ENCODE assay signal across 22 cellular contexts in the genomic region with DNA sequence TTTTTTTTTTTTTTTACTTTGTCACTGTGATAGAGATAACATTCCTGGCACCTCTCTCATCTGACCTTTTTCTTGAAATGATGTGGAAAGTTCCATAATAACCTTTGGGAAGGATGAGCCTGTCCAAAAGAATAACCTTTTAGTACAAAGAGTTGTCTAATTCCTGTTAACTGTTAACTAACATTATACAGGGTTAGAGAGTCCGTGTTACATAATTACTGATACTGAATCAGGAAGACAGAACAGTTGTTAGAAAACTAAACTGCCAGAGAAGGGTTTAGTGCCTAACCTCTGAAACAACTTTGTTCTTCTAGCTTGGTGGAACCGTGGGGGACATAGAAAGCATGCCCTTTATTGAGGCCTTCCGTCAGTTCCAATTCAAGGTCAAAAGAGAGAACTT. TPM values are rescaled to one million over a fixed set of nuclear protein-coding genes. Genes with fewer than 3 reads are reported as not detected.
DNase-seq lines count a peak whose midpoint lies in the region; TF ChIP-seq lines count a peak whose summit lies in the region.
"Had no signal": no experiment of that assay in that cellular context is flagged by ENCODE, and none has a peak within 500 bp of the region (broad histone marks: within the 10 kb centered on the region; RNA-seq: fewer than 3 reads in every experiment).

No MANE protein-coding gene starts in this region.

- H3K4me1 ChIP-seq in Caco-2 (peaks cover 33% of the 10 kb centered on the region), adrenal gland (replicated peaks in 1 of 2) (peaks cover 36 to 64% of the 10 kb centered on the region in 2 donors), liver (ENCODE audit: control insufficient read depth in 4 of 4, insufficient read depth in 4 of 4, low read length in 3 of 4) (peaks cover 15 to 63% (median 37%) of the 10 kb centered on the region in 4 donors), testis (peaks cover 42% of the 10 kb centered on the region)
- H3K4me1 ChIP-seq: BE2C had no signal

- H3K4me3 ChIP-seq in Caco-2 (ENCODE audit: low read depth, low read length), result no peak overlapping the region
- no peak overlapping the region for H3K4me3 ChIP-seq in adrenal gland
- peak overlapping the region; percentile 42 to 87 (median 61) for H3K4me3 ChIP-seq in liver (ENCODE audit: low read depth in 1 of 3, low read length in 3 of 3)
- no peak overlapping the region for H3K4me3 ChIP-seq in testis
- H3K4me3 ChIP-seq: A549, GM12878, SJSA1 had no signal

- CTCF ChIA-PET in Caco-2 (lab: Charles Lee), result no interaction called here
- CTCF ChIA-PET in activated CD4-positive, alpha-beta T cell treated with anti-CD3 and anti-CD28 coated beads, Interleukin-2, amount 10 ng/mL, durations not matched to agents 7 days and 5 days (lab: Charles Lee), result interaction anchor here (1.2 kb wide), 1 partner anchor 39 kb away, joined by 3 read pairs; no protein-coding TSS in a partner anchor

- BruUV-seq in Caco-2 (replicated peaks; lab: Mats Ljungman, UMichigan), result no TSS peak

- intact Hi-C loops in Caco-2 (cut with micrococcal nuclease; ENCODE audit: unreplicated experiment) (no loop called here), adrenal gland (cut with DNase I) (no loop called here), testis (cut with DNase I; ENCODE audit: low total_unique reads) (no loop called here)

- no peak for TF ChIP-seq RAD21 in liver (IDR thresholded peaks at IDR 0.05)

- H3K27me3 ChIP-seq in Caco-2 (replicated peaks; ENCODE audit: control insufficient read depth, insufficient read depth, low read length) (no peaks in the 10 kb centered on the region), adrenal gland (no peaks in the 10 kb centered on the region), liver (ENCODE audit: control insufficient read depth in 4 of 4, insufficient read depth in 4 of 4, low read length in 3 of 4) (no peaks in the 10 kb centered on the region), testis (no peaks in the 10 kb centered on the region)
- H3K27me3 ChIP-seq: BE2C, SJSA1 had no signal

- no peak overlapping the region for H3K4me3 Mint-ChIP-seq in Caco-2 (ENCODE audit: unreplicated experiment)
- H3K4me3 Mint-ChIP-seq in activated CD4-positive, alpha-beta T cell treated with anti-CD3 and anti-CD28 coated beads, Interleukin-2, amount 10 ng/mL, durations not matched to agents 7 days and 5 days, result no peak overlapping the region
- H3K4me3 Mint-ChIP-seq: CD4-positive, alpha-beta T cell had no signal

- peaks cover 7% of the 10 kb centered on the region for H3K4me1 Mint-ChIP-seq in Caco-2 (ENCODE audit: low read depth, unreplicated experiment)
- H3K4me1 Mint-ChIP-seq in activated CD4-positive, alpha-beta T cell treated with anti-CD3 and anti-CD28 coated beads, Interleukin-2, amount 10 ng/mL, durations not matched to agents 7 days and 5 days, result peaks cover 17% of the 10 kb centered on the region

- peak overlapping the region; percentile 73 for H3K27ac Mint-ChIP-seq in Caco-2 (ENCODE audit: unreplicated experiment)
- H3K27ac Mint-ChIP-seq in activated CD4-positive, alpha-beta T cell treated with anti-CD3 and anti-CD28 coated beads, Interleukin-2, amount 10 ng/mL, durations not matched to agents 7 days and 5 days, result no peak overlapping the region
- H3K27ac Mint-ChIP-seq: CD4-positive, alpha-beta T cell had no signal

- POLR2A ChIA-PET in Caco-2 (lab: Charles Lee), result no interaction called here
- POLR2A ChIA-PET in activated CD4-positive, alpha-beta T cell treated with anti-CD3 and anti-CD28 coated beads, Interleukin-2, amount 10 ng/mL, durations not matched to agents 7 days and 5 days (lab: Charles Lee), result no interaction called here

- DNase-seq in Caco-2 (no peak), adrenal gland (no peak), testis (no peak), retina (no peak), NOMO-1 treated with DMSO at 0.1 percent for 48 hours (lab: John Stamatoyannopoulos, UW; ENCODE audit: unreplicated experiment) (no peak)
- DNase-seq in activated CD4-positive, alpha-beta T cell treated with anti-CD3 and anti-CD28 coated beads, Interleukin-2, amount 10 ng/mL, durations not matched to agents 7 days and 5 days, result no peak
- DNase-seq: BE2C; CD4-positive, alpha-beta T cell; COR-L47; DMS 273 treated with DMSO at 0.1 percent for 48 hours; DMS79 treated with DMSO at 0.1 percent for 48 hours; H7; Karpas-422; MV-4-11; NCI-H1105 treated with DMSO at 0.1 percent for 48 hours; NCI-H1694; NCI-H446; NCI-H526 had no signal

- no peaks in the 10 kb centered on the region for H3K9me3 Mint-ChIP-seq in Caco-2 (ENCODE audit: unreplicated experiment)
- no peaks in the 10 kb centered on the region for H3K9me3 Mint-ChIP-seq in activated CD4-positive, alpha-beta T cell treated with anti-CD3 and anti-CD28 coated beads, Interleukin-2, amount 10 ng/mL, durations not matched to agents 7 days and 5 days
- H3K9me3 Mint-ChIP-seq: CD4-positive, alpha-beta T cell had no signal

- H3K27ac ChIP-seq in adrenal gland (peak overlapping the region; percentile 15 to 81 (median 70)), liver (ENCODE audit: low read depth in 1 of 2, low read length in 2 of 2) (peak overlapping the region; percentile 83 to 84), testis (peak overlapping the region; percentile 71 to 86)
- H3K27ac ChIP-seq: SJSA1 had no signal

- H3K9me3 ChIP-seq in Caco-2 (no peaks in the 10 kb centered on the region), adrenal gland (replicated peaks in 1 of 3) (no peaks in the 10 kb centered on the region), liver (ENCODE audit: control insufficient read depth in 4 of 4, low read length in 3 of 4) (no peaks in the 10 kb centered on the region), testis (no peaks in the 10 kb centered on the region)
- H3K9me3 ChIP-seq: A549, BE2C, SJSA1 had no signal

- TF ChIP-seq CTCF in Caco-2 (IDR thresholded peaks at IDR 0.05; ENCODE audit: insufficient read depth in 1 of 2, low read depth in 1 of 2, low read length in 1 of 2, severe bottlenecking in 1 of 2, unreplicated experiment in 1 of 2) (no peak), adrenal gland (IDR thresholded peaks at IDR 0.05) (no peak), liver (IDR thresholded peaks at IDR 0.05; ENCODE audit: low read depth, low read length, missing input control) (no peak), testis (IDR thresholded peaks at IDR 0.05) (no peak)

- H3K36me3 Mint-ChIP-seq in Caco-2 (ENCODE audit: insufficient read depth, unreplicated experiment), result peaks cover 93% of the 10 kb centered on the region
- peaks cover 87% of the 10 kb centered on the region for H3K36me3 Mint-ChIP-seq in activated CD4-positive, alpha-beta T cell treated with anti-CD3 and anti-CD28 coated beads, Interleukin-2, amount 10 ng/mL, durations not matched to agents 7 days and 5 days (ENCODE audit: low read depth)

- no peaks in the 10 kb centered on the region; the same call in 1 of the 2 replicates for H3K36me3 ChIP-seq in Caco-2 (ENCODE audit: control insufficient read depth, insufficient read depth, low read length)
- H3K36me3 ChIP-seq in adrenal gland (replicated peaks in 1 of 2), result peaks cover 0 to 34% of the 10 kb centered on the region in 2 donors
- peaks cover 3 to 17% (median 11%) of the 10 kb centered on the region in 4 donors for H3K36me3 ChIP-seq in liver (ENCODE audit: control insufficient read depth in 4 of 4, insufficient read depth in 3 of 4, low read depth in 1 of 4, low read length in 3 of 4)
- H3K36me3 ChIP-seq in testis (ENCODE audit: low read depth, missing control alignments), result no peaks in the 10 kb centered on the region

- WGBS in adrenal gland, 4 donors, result 38 to 41% (median 39%) methylated on average over 3 of the region's 3 CpGs
- 39% methylated on average over 3 of the region's 3 CpGs for WGBS in liver
- WGBS in testis, 2 donors, result 43 to 51% methylated on average over 3 of the region's 3 CpGs

- TF ChIP-seq POLR2A in adrenal gland (IDR thresholded peaks at IDR 0.05), result no peak
- no peak for TF ChIP-seq POLR2A in testis (IDR thresholded peaks at IDR 0.05)

- peak overlapping the region; percentile 19 to 75 for H3K9ac ChIP-seq in liver (ENCODE audit: low read depth in 1 of 2, low read length in 2 of 2)

- no peaks in the 10 kb centered on the region for H3K27me3 Mint-ChIP-seq in Caco-2 (ENCODE audit: insufficient read depth, unreplicated experiment)
- no peaks in the 10 kb centered on the region for H3K27me3 Mint-ChIP-seq in activated CD4-positive, alpha-beta T cell treated with anti-CD3 and anti-CD28 coated beads, Interleukin-2, amount 10 ng/mL, durations not matched to agents 7 days and 5 days
- H3K27me3 Mint-ChIP-seq: CD4-positive, alpha-beta T cell had no signal

TF ChIP-seq in liver, 16 proteins besides CTCF, POLR2A, EP300 and RAD21 (continues in another document):
- TF ChIP-seq NR2F2 (IDR thresholded peaks at IDR 0.05) (peak; percentile 63), EGR1 (IDR thresholded peaks at IDR 0.05; ENCODE audit: low read depth in 2 of 2) (peak; percentile 20 to 22)

RNA-seq across cellular contexts. Expression of gene CTPS1, which starts 8.8 kb away (rescaled TPM):
- 63.1 and 63.7 TPM in 2 replicates for total RNA-seq in Caco-2 (2022)
- total RNA-seq in adrenal gland, result 10 to 100 TPM; 12.2 to 37.5 (median 26.1) TPM
- polyA plus RNA-seq in adrenal gland, result 10 to 100 TPM; 17.8 to 49.4 (median 26.4) TPM
- total RNA-seq in liver, result 10 to 100 TPM; 13.6 to 46.9 TPM
- 10 to 100 TPM; 14.6 to 25.0 TPM for polyA plus RNA-seq in liver
- total RNA-seq in testis, result 10 to 100 TPM; 55.9 to 66.1 TPM
- polyA plus RNA-seq in testis (ENCODE audit: insufficient read depth, low read depth, low replicate concordance), result 41.2 TPM
- 10 to 100 TPM; 54.6 to 55.6 TPM for total RNA-seq in activated CD4-positive, alpha-beta T cell treated with anti-CD3 and anti-CD28 coated beads, Interleukin-2, amount 10 ng/mL, durations not matched to agents 7 days and 5 days

RNA-seq across cellular contexts. Expression of gene SLFNL1, which starts 33.2 kb away (rescaled TPM):
- total RNA-seq in Caco-2 (2022), result 0.09 and 0.18 TPM in 2 replicates
- 1 to 10 TPM in 1 of 8 donors, under 1 TPM in 7; 0.06 to 1.1 (median 0.20) TPM for total RNA-seq in adrenal gland
- polyA plus RNA-seq in adrenal gland, result 1 to 10 TPM in 1 of 3 donors, under 1 TPM in 1, not detected in 1; 0.47 to 1.4 TPM
- total RNA-seq in liver, result under 1 TPM; 0.09 to 0.67 TPM
- polyA plus RNA-seq in liver, result under 1 TPM; 0.02 to 0.68 TPM
- total RNA-seq in testis, result 10 to 100 TPM; 23.4 to 96.8 TPM
- 85.4 TPM for polyA plus RNA-seq in testis (ENCODE audit: insufficient read depth, low read depth, low replicate concordance)
- under 1 TPM; 0.25 to 0.56 TPM for total RNA-seq in activated CD4-positive, alpha-beta T cell treated with anti-CD3 and anti-CD28 coated beads, Interleukin-2, amount 10 ng/mL, durations not matched to agents 7 days and 5 days
- total RNA-seq: H7 had no signal

Comparison
In these comparisons a context has a peak if more than half of its experiments do, and no peak if none do; other contexts are left out.
1. H3K4me3 ChIP-seq: peak in liver (3 of 3); none in Caco-2 (single experiment), adrenal gland (0 of 4) and testis (0 of 2).
2. RNA of gene SLFNL1, which starts 33.2 kb away (total RNA-seq): 23.4 to 96.8 TPM in testis; 0.09 to 0.67 TPM in liver, 0.25 to 0.56 TPM in activated CD4-positive, alpha-beta T cell treated with anti-CD3 and anti-CD28 coated beads, Interleukin-2, amount 10 ng/mL, durations not matched to agents 7 days and 5 days, 0.06 to 1.1 TPM in adrenal gland and 0.09 to 0.18 TPM in Caco-2; every median in the first group is over 10 times any median in the second.
3. Peak in every context shown above with its lines, with median percentiles within 50 percentile points of each other: H3K27ac ChIP-seq.